In the genomic region with DNA sequence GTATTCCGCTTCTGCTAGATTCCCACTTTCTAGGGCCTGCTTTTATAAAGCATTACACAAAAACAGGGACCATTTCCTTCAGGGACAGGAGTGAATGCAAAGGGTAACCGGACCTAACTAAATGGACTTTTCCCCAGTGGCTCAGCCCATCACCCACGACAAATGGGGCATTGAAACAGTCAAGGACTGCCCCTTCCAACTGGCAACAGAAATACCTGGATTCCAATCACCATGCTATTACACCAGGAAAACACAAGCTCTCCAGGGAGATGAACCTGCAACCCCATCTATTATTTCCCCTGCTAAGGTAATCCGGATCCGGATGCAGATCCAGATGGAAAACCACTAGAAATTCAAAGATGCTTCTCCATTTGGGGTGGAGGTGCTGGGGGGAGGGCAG, we compare ENCODE assay signal across 8 cellular contexts. TPM values are rescaled to one million over a fixed set of nuclear protein-coding genes. Genes with fewer than 3 reads are reported as not detected.
A peak's percentile ranks its signal among the peaks of the same experiment; 100 is the strongest.
DNase-seq lines count a peak whose midpoint lies in the region; ATAC-seq lines count a peak whose summit lies in the region.

No MANE protein-coding gene starts in this region.

- H3K4me3 Mint-ChIP-seq in activated T-cell treated with anti-CD3 and anti-CD28 coated beads, Interleukin-2, amount 50 U/mL, for 4 hours: peak overlapping the region; percentile 99
- peak overlapping the region; percentile 97 for H3K4me3 Mint-ChIP-seq in activated CD8-positive, alpha-beta T cell treated with anti-CD3 and anti-CD28 coated beads, Interleukin-2, amount 10 ng/mL, durations not matched to agents 7 days and 5 days
- H3K4me3 Mint-ChIP-seq in immature natural killer cell: peak overlapping the region; percentile 98 to 100 (median 99)

- H3K9me3 ChIP-seq in thymus (ENCODE audit: control insufficient read depth): no peaks in the 10 kb centered on the region

- H3K36me3 Mint-ChIP-seq in activated T-cell treated with anti-CD3 and anti-CD28 coated beads, Interleukin-2, amount 50 U/mL, for 4 hours (ENCODE audit: insufficient read depth): peaks cover 13% of the 10 kb centered on the region
- H3K36me3 Mint-ChIP-seq in activated CD8-positive, alpha-beta T cell treated with anti-CD3 and anti-CD28 coated beads, Interleukin-2, amount 10 ng/mL, durations not matched to agents 7 days and 5 days (ENCODE audit: low read depth): peaks cover 55% of the 10 kb centered on the region
- H3K36me3 Mint-ChIP-seq in immature natural killer cell: no peaks in the 10 kb centered on the region

- peak overlapping the region; percentile 65 for H3K4me3 ChIP-seq in thymus (ENCODE audit: low read length)

- H3K27me3 Mint-ChIP-seq in activated T-cell treated with anti-CD3 and anti-CD28 coated beads, Interleukin-2, amount 50 U/mL, for 4 hours (ENCODE audit: low read depth): no peaks in the 10 kb centered on the region
- H3K27me3 Mint-ChIP-seq in activated CD8-positive, alpha-beta T cell treated with anti-CD3 and anti-CD28 coated beads, Interleukin-2, amount 10 ng/mL, durations not matched to agents 7 days and 5 days (ENCODE audit: low read depth): no peaks in the 10 kb centered on the region
- peaks cover 8 to 14% (median 13%) of the 10 kb centered on the region in 3 donors for H3K27me3 Mint-ChIP-seq in immature natural killer cell (ENCODE audit: low read depth in 3 of 3)

- H3K9me3 Mint-ChIP-seq in activated T-cell treated with anti-CD3 and anti-CD28 coated beads, Interleukin-2, amount 50 U/mL, for 4 hours: no peaks in the 10 kb centered on the region
- no peaks in the 10 kb centered on the region for H3K9me3 Mint-ChIP-seq in activated CD8-positive, alpha-beta T cell treated with anti-CD3 and anti-CD28 coated beads, Interleukin-2, amount 10 ng/mL, durations not matched to agents 7 days and 5 days (ENCODE audit: insufficient read depth)
- H3K9me3 Mint-ChIP-seq in immature natural killer cell: no peaks in the 10 kb centered on the region

- H3K27ac Mint-ChIP-seq in activated CD8-positive, alpha-beta T cell treated with anti-CD3 and anti-CD28 coated beads, Interleukin-2, amount 10 ng/mL, durations not matched to agents 7 days and 5 days: peak overlapping the region; percentile 97
- H3K27ac Mint-ChIP-seq in immature natural killer cell: peak overlapping the region; percentile 91 to 98 (median 96)

- CTCF ChIA-PET in activated CD8-positive, alpha-beta T cell treated with anti-CD3 and anti-CD28 coated beads, Interleukin-2, amount 10 ng/mL, durations not matched to agents 7 days and 5 days (lab: Charles Lee): interaction anchor here (1.0 to 5.4 kb wide), 6 partner anchors 9 to 438 kb away, joined by 3 to 34 read pairs (median 15); a partner anchor contains a TSS

- ATAC-seq in activated T-cell treated with anti-CD3 and anti-CD28 coated beads, Interleukin-2, amount 50 U/mL, for 4 hours: no peak
- no peak for ATAC-seq in activated CD8-positive, alpha-beta T cell treated with anti-CD3 and anti-CD28 coated beads, Interleukin-2, amount 10 ng/mL, durations not matched to agents 7 days and 5 days
- no peak for ATAC-seq in GM18868 (IDR thresholded peaks at IDR 0.05; ENCODE audit: unreplicated experiment)
- ATAC-seq in GM21526 (IDR thresholded peaks at IDR 0.05; ENCODE audit: low FRiP score, unreplicated experiment): no peak

- peaks cover 66% of the 10 kb centered on the region for H3K4me1 Mint-ChIP-seq in activated T-cell treated with anti-CD3 and anti-CD28 coated beads, Interleukin-2, amount 50 U/mL, for 4 hours (ENCODE audit: low read depth)
- peaks cover 62% of the 10 kb centered on the region for H3K4me1 Mint-ChIP-seq in activated CD8-positive, alpha-beta T cell treated with anti-CD3 and anti-CD28 coated beads, Interleukin-2, amount 10 ng/mL, durations not matched to agents 7 days and 5 days (ENCODE audit: low read depth)
- H3K4me1 Mint-ChIP-seq in immature natural killer cell: peaks cover 67 to 86% of the 10 kb centered on the region in 2 donors

- no peaks in the 10 kb centered on the region for H3K27me3 ChIP-seq in thymus (ENCODE audit: control insufficient read depth, insufficient read depth)

- peaks cover 11% of the 10 kb centered on the region for H3K36me3 ChIP-seq in thymus (ENCODE audit: control insufficient read depth, insufficient read depth)

- no peak for DNase-seq in activated T-cell treated with anti-CD3 and anti-CD28 coated beads, Interleukin-2, amount 50 U/mL, for 4 hours
- DNase-seq in activated T-cell treated with anti-CD3 and anti-CD28 coated beads for 4 hours (no peak), immature natural killer cell (no peak), NCI-H226 (no peak)
- no peak for DNase-seq in activated CD8-positive, alpha-beta T cell treated with anti-CD3 and anti-CD28 coated beads, Interleukin-2, amount 10 ng/mL, durations not matched to agents 7 days and 5 days

- peak overlapping the region; percentile 37 for H3K27ac ChIP-seq in thymus (ENCODE audit: low read depth)

- 36% methylated on average over 5 of the region's 5 CpGs for WGBS in thymus

- POLR2A ChIA-PET in activated CD8-positive, alpha-beta T cell treated with anti-CD3 and anti-CD28 coated beads, Interleukin-2, amount 10 ng/mL, durations not matched to agents 7 days and 5 days (lab: Charles Lee): interaction anchor here (0.7 to 3.2 kb wide), 24 partner anchors 8 to 707 kb away, joined by 3 to 80 read pairs (median 7); a partner anchor contains a TSS

- H3K4me1 ChIP-seq in thymus (ENCODE audit: control insufficient read depth, insufficient read depth, low read length): peaks cover 21% of the 10 kb centered on the region

RNA-seq across cellular contexts. Expression of a gene that starts 1.0 kb away (rescaled TPM):
- total RNA-seq in activated T-cell treated with anti-CD3 and anti-CD28 coated beads, Interleukin-2, amount 50 U/mL, for 4 hours: 10 to 100 TPM; 35.9 to 42.3 (median 37.5) TPM
- total RNA-seq in activated CD8-positive, alpha-beta T cell treated with anti-CD3 and anti-CD28 coated beads, Interleukin-2, amount 10 ng/mL, durations not matched to agents 7 days and 5 days: 100 to 1,000 TPM; 148 to 149 TPM
- polyA plus RNA-seq in immature natural killer cell (10 to 100 TPM; 18.8 to 44.8 (median 43.9) TPM), thymus (25.5 TPM)

RNA-seq across cellular contexts. Expression of a gene that starts 1.3 kb away (rescaled TPM):
- total RNA-seq in activated T-cell treated with anti-CD3 and anti-CD28 coated beads, Interleukin-2, amount 50 U/mL, for 4 hours: 10 to 100 TPM; 16.7 to 17.7 (median 17.4) TPM
- 10 to 100 TPM; 28.2 to 30.0 TPM for total RNA-seq in activated CD8-positive, alpha-beta T cell treated with anti-CD3 and anti-CD28 coated beads, Interleukin-2, amount 10 ng/mL, durations not matched to agents 7 days and 5 days
- polyA plus RNA-seq in immature natural killer cell (10 to 100 TPM; 10.7 to 32.9 (median 16.3) TPM), thymus (46.0 TPM)

RNA-seq across cellular contexts. Expression of a gene that starts 39.7 kb away (rescaled TPM):
- total RNA-seq in activated T-cell treated with anti-CD3 and anti-CD28 coated beads, Interleukin-2, amount 50 U/mL, for 4 hours: 10 to 100 TPM; 44.7 to 67.9 (median 53.4) TPM
- 10 to 100 TPM; 58.3 to 58.4 TPM for total RNA-seq in activated CD8-positive, alpha-beta T cell treated with anti-CD3 and anti-CD28 coated beads, Interleukin-2, amount 10 ng/mL, durations not matched to agents 7 days and 5 days
- polyA plus RNA-seq in immature natural killer cell: 10 to 100 TPM in 1 of 3 donors, 1 to 10 TPM in 2; 3.6 to 11.2 (median 6.4) TPM
- polyA plus RNA-seq in thymus: 141 TPM
